In genomic region chr1:12167493-12168429, GRCh38 we compare ENCODE assay signal across 9 cellular contexts. TPM values are rescaled to one million over a fixed set of nuclear protein-coding genes. Genes with fewer than 3 reads are reported as not detected.
DNase-seq lines count a peak whose midpoint lies in the region; ATAC-seq and TF ChIP-seq lines count a peak whose summit lies in the region.
"Had no signal": no experiment of that assay in that cellular context is flagged by ENCODE, and none has a peak within 500 bp of the region (broad histone marks: within the 10 kb centered on the region; RNA-seq: fewer than 3 reads in every experiment).

No MANE protein-coding gene starts in this region.

- peak overlapping the region; percentile 93 for H3K27ac Mint-ChIP-seq in stimulated activated memory B cell treated with anti-CD40 and anti-IgM and Interleukin-4, amounts not matched to agents 10 μg/mL and 1 μg/mL and 100 μg/mL, for 72 hours

- H3K4me3 ChIP-seq in AG04450 (ENCODE audit: low read depth, low read length) (peak overlapping the region; percentile 58), WI38 (ENCODE audit: low read depth, low read length) (peak overlapping the region; percentile 65), gastroesophageal sphincter (peak overlapping the region; percentile 77 to 84)

- H3K4me1 Mint-ChIP-seq in stimulated activated memory B cell treated with anti-CD40 and anti-IgM and Interleukin-4, amounts not matched to agents 10 μg/mL and 1 μg/mL and 100 μg/mL, for 72 hours, result peaks cover 89% of the 10 kb centered on the region

- TF ChIP-seq CTCF in AG04450 (IDR thresholded peaks at IDR 0.05; ENCODE audit: low read depth, low read length) (no peak), WI38 (IDR thresholded peaks at IDR 0.05; ENCODE audit: low read depth, low read length) (no peak), gastroesophageal sphincter (IDR thresholded peaks at IDR 0.05) (no peak)

- POLR2A ChIA-PET in AG04450 (lab: Yijun Ruan, JAX), result interaction anchor here (1.2 kb wide), 1 partner anchor 18 kb away, joined by 3 read pairs; no protein-coding TSS in a partner anchor

- WGBS in gastroesophageal sphincter (ENCODE audit: low coverage in 1 of 2), 2 donors, result 19 to 44% methylated on average over 3 to 5 of the region's 33 CpGs

- DNase-seq in AG04450 (ENCODE audit: low read depth, low spot score), result no peak
- DNase-seq in SK-N-DZ (ENCODE audit: low spot score), result no peak
- DNase-seq in NCI-H524 (lab: John Stamatoyannopoulos, UW), result no peak
- DNase-seq in HuH-7 (ENCODE audit: low spot score), result no peak

- no peaks in the 10 kb centered on the region for H3K27me3 Mint-ChIP-seq in stimulated activated memory B cell treated with anti-CD40 and anti-IgM and Interleukin-4, amounts not matched to agents 10 μg/mL and 1 μg/mL and 100 μg/mL, for 72 hours

- TF ChIP-seq POLR2A in gastroesophageal sphincter (IDR thresholded peaks at IDR 0.05), result no peak

- H3K27me3 ChIP-seq in AG04450 (ENCODE audit: control insufficient read depth, insufficient read depth, low read length), result peaks cover 5% of the 10 kb centered on the region
- H3K27me3 ChIP-seq in gastroesophageal sphincter, result peaks cover 49% of the 10 kb centered on the region

- peak; percentile 24 for ATAC-seq in GM19463 (IDR thresholded peaks at IDR 0.05; ENCODE audit: unreplicated experiment)
- no peak for ATAC-seq in gastroesophageal sphincter
- peak; percentile 59 for ATAC-seq in stimulated activated memory B cell treated with anti-CD40 and anti-IgM and Interleukin-4, amounts not matched to agents 10 μg/mL and 1 μg/mL and 100 μg/mL, for 72 hours

- H3K4me1 ChIP-seq in gastroesophageal sphincter, result peaks cover 0 to 48% (median 5%) of the 10 kb centered on the region in 3 donors

- no peak for TF ChIP-seq EP300 in gastroesophageal sphincter (IDR thresholded peaks at IDR 0.05)

- H3K9me3 ChIP-seq in AG04450 (ENCODE audit: control insufficient read depth, insufficient read depth, low read length), result no peaks in the 10 kb centered on the region; the same call in 1 of the 2 replicates
- H3K9me3 ChIP-seq in gastroesophageal sphincter, result no peaks in the 10 kb centered on the region

- H3K36me3 ChIP-seq in gastroesophageal sphincter, result no peaks in the 10 kb centered on the region
- H3K36me3 ChIP-seq: cardiac muscle cell had no signal

- peak overlapping the region; percentile 98 for H3K4me3 Mint-ChIP-seq in stimulated activated memory B cell treated with anti-CD40 and anti-IgM and Interleukin-4, amounts not matched to agents 10 μg/mL and 1 μg/mL and 100 μg/mL, for 72 hours

- CTCF ChIA-PET in AG04450 (lab: Charles Lee), result interaction anchor here (2.3 kb wide), 1 partner anchor 43 kb away, joined by 8 read pairs; no protein-coding TSS in a partner anchor

- H3K36me3 Mint-ChIP-seq in stimulated activated memory B cell treated with anti-CD40 and anti-IgM and Interleukin-4, amounts not matched to agents 10 μg/mL and 1 μg/mL and 100 μg/mL, for 72 hours, result peaks cover 48% of the 10 kb centered on the region

- H3K9me3 Mint-ChIP-seq in stimulated activated memory B cell treated with anti-CD40 and anti-IgM and Interleukin-4, amounts not matched to agents 10 μg/mL and 1 μg/mL and 100 μg/mL, for 72 hours, result peaks cover 4% of the 10 kb centered on the region

- H3K27ac ChIP-seq in AG04450 (ENCODE audit: low read depth, low read length) (no peak overlapping the region), gastroesophageal sphincter (peak overlapping the region; percentile 60 to 89 (median 80))
- H3K27ac ChIP-seq: cardiac muscle cell had no signal

RNA-seq across cellular contexts. Expression of gene TNFRSF1B, which starts 1.0 kb away (rescaled TPM):
- polyA plus RNA-seq in AG04450 (2011; rRNA removed), result 5.9 and 6.2 TPM in 2 replicates
- polyA minus RNA-seq in AG04450 (2011; rRNA and poly(A)+ RNA removed), result 8.9 and 12.5 TPM in 2 replicates
- total RNA-seq in gastroesophageal sphincter, result 10 to 100 TPM; 10.9 to 34.9 (median 31.0) TPM
- polyA plus RNA-seq in SK-N-DZ (2014; cell fraction: cytosol; rRNA removed), result not detected in 2 replicates
- polyA plus RNA-seq in SK-N-DZ (2014; cell fraction: nucleus; rRNA removed), result not detected in 2 replicates
- polyA plus RNA-seq: cardiac muscle cell had no signal
